26 cellular contexts compared by ENCODE assay signal in genomic region chr15:60699845-60700244, GRCh38.
"Had no signal": no experiment of that assay in that cellular context is flagged by ENCODE, and none has a peak within 500 bp of the region (broad histone marks: within the 10 kb centered on the region; RNA-seq: fewer than 3 reads in every experiment).

No MANE protein-coding gene starts in this region.

- H3K4me1 Mint-ChIP-seq: naive B cell had no signal

- DNase-seq: cerebellar nuclear complex; dorsolateral prefrontal cortex; effector CD4-positive, alpha-beta T cell; foreskin keratinocyte; heart right ventricle; hippocampal formation; left colon; mesenchymal stem cell; mucosa of descending colon; naive B cell; stimulated activated CD4-positive, alpha-beta T cell treated with anti-CD3 and anti-CD28 coated beads, Interleukin-4, amount 100 ng/mL, for 4 hours; stimulated activated naive CD8-positive, alpha-beta T cell treated with anti-CD3 and anti-CD28 coated beads, Interleukin-15, Interleukin-2, amounts not matched to agents 100 U/mL and 50 U/mL, for 24 hours; thyroid gland; trophoblast cell had no signal

- H3K9me3 Mint-ChIP-seq: mesothelial cell of epicardium; nephron; stimulated activated memory B cell treated with anti-CD40 and anti-IgM and Interleukin-4, amounts not matched to agents 10 μg/mL and 1 μg/mL and 100 μg/mL, for 72 hours had no signal

- ATAC-seq: foreskin keratinocyte; gastroesophageal sphincter; left colon; mucosa of descending colon; sciatic nerve; stimulated activated memory B cell treated with anti-CD40 and anti-IgM and Interleukin-4, amounts not matched to agents 10 μg/mL and 1 μg/mL and 100 μg/mL, for 72 hours; stimulated activated naive CD8-positive, alpha-beta T cell treated with anti-CD3 and anti-CD28 coated beads, Interleukin-15, Interleukin-2, amounts not matched to agents 100 U/mL and 50 U/mL, for 24 hours had no signal

- H3K36me3 Mint-ChIP-seq: mesothelial cell of epicardium; naive B cell; neural progenitor cell; stimulated activated memory B cell treated with anti-CD40 and anti-IgM and Interleukin-4, amounts not matched to agents 10 μg/mL and 1 μg/mL and 100 μg/mL, for 72 hours had no signal

- H3K4me3 Mint-ChIP-seq: mesothelial cell of epicardium; naive B cell; nephron; neural progenitor cell; stimulated activated memory B cell treated with anti-CD40 and anti-IgM and Interleukin-4, amounts not matched to agents 10 μg/mL and 1 μg/mL and 100 μg/mL, for 72 hours had no signal

- H3K27ac ChIP-seq: dorsolateral prefrontal cortex, esophagus muscularis mucosa, foreskin keratinocyte, gastroesophageal sphincter, neural progenitor cell, parathyroid adenoma, suprapubic skin, thyroid gland, vagina had no signal

- H3K4me1 ChIP-seq: esophagus muscularis mucosa, foreskin keratinocyte, parathyroid adenoma, suprapubic skin, vagina had no signal

- H3K9me3 ChIP-seq: esophagus muscularis mucosa, gastroesophageal sphincter, heart right ventricle, mucosa of descending colon, suprapubic skin, thyroid gland, vagina had no signal

- H3K36me3 ChIP-seq: esophagus muscularis mucosa, gastroesophageal sphincter, heart right ventricle, neural progenitor cell, suprapubic skin, thyroid gland, vagina had no signal

- H3K4me3 ChIP-seq: dorsolateral prefrontal cortex, esophagus muscularis mucosa, gastroesophageal sphincter, heart right ventricle, mucosa of descending colon, neural progenitor cell, smooth muscle cell, suprapubic skin, thyroid gland, vagina had no signal

- H3K27me3 ChIP-seq: dorsolateral prefrontal cortex, esophagus muscularis mucosa, gastroesophageal sphincter, heart right ventricle, neural progenitor cell, suprapubic skin, thyroid gland, vagina had no signal

- H3K27ac Mint-ChIP-seq: mesothelial cell of epicardium; naive B cell; nephron; neural progenitor cell; progenitor cell of endocrine pancreas; stimulated activated memory B cell treated with anti-CD40 and anti-IgM and Interleukin-4, amounts not matched to agents 10 μg/mL and 1 μg/mL and 100 μg/mL, for 72 hours had no signal
